8 cellular contexts compared by ENCODE assay signal in the genomic region with DNA sequence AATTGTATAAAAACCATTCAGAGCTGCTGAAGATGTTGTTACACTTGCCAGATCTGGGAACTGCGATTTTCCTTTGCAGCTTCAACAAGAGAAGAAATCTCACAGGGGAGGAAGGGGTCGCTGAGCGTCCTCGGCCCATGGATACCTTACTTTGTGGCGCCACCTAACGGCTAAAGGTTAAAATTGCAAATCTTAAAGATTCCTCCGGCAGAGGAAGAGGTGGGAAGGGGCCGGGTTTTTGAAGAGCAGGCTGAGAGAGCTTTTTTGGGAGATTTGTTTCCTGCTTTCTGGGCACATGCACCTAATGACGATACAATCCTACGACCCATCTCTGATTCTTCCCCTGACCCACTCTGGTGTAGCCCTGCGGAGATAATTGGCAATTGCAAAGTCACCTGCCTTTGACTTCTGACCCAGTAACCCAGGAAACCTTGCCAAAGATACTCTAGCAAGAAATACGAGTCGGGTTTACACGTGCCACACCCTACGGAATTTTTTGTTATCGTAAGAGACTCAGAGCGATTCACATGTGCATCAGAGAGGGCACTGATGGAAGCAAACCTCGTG. TPM values are rescaled to one million over a fixed set of nuclear protein-coding genes. Genes with fewer than 3 reads are reported as not detected.
DNase-seq lines count a peak whose midpoint lies in the region; TF ChIP-seq lines count a peak whose summit lies in the region.

No MANE protein-coding gene starts in this region.

- no peak overlapping the region for H3K4me3 ChIP-seq in fibroblast of the aortic adventitia (ENCODE audit: low read depth, low read length)

- H3K36me3 Mint-ChIP-seq in activated CD4-positive, alpha-beta T cell treated with anti-CD3 and anti-CD28 coated beads, Interleukin-2, amount 10 ng/mL, durations not matched to agents 7 days and 5 days (ENCODE audit: low read depth): no peaks in the 10 kb centered on the region

- intact Hi-C loops in posterior vena cava (cut with DNase I): no loop called here

- no peak overlapping the region for H3K4me3 Mint-ChIP-seq in activated CD4-positive, alpha-beta T cell treated with anti-CD3 and anti-CD28 coated beads, Interleukin-2, amount 10 ng/mL, durations not matched to agents 7 days and 5 days

- peaks cover 14% of the 10 kb centered on the region for H3K27me3 Mint-ChIP-seq in activated CD4-positive, alpha-beta T cell treated with anti-CD3 and anti-CD28 coated beads, Interleukin-2, amount 10 ng/mL, durations not matched to agents 7 days and 5 days

- H3K9me3 Mint-ChIP-seq in activated CD4-positive, alpha-beta T cell treated with anti-CD3 and anti-CD28 coated beads, Interleukin-2, amount 10 ng/mL, durations not matched to agents 7 days and 5 days: no peaks in the 10 kb centered on the region

- H3K4me1 Mint-ChIP-seq in activated CD4-positive, alpha-beta T cell treated with anti-CD3 and anti-CD28 coated beads, Interleukin-2, amount 10 ng/mL, durations not matched to agents 7 days and 5 days: peaks cover 8% of the 10 kb centered on the region

- peak; percentile 10 for DNase-seq in EH (ENCODE audit: low read depth)
- DNase-seq in NCI-H128 (lab: John Stamatoyannopoulos, UW; ENCODE audit: unreplicated experiment): peak; percentile 40
- peak; percentile 48 for DNase-seq in activated CD4-positive, alpha-beta T cell treated with anti-CD3 and anti-CD28 coated beads, Interleukin-2, amount 10 ng/mL, durations not matched to agents 7 days and 5 days
- DNase-seq in fibroblast of the aortic adventitia (ENCODE audit: low read depth): peak; percentile 10
- peak; percentile 43 for DNase-seq in putamen (ENCODE audit: low spot score)
- no peak for DNase-seq in 8988T
- DNase-seq in posterior vena cava (ENCODE audit: low spot score): no peak

- CTCF ChIA-PET in activated CD4-positive, alpha-beta T cell treated with anti-CD3 and anti-CD28 coated beads, Interleukin-2, amount 10 ng/mL, durations not matched to agents 7 days and 5 days (lab: Charles Lee): no interaction called here

- POLR2A ChIA-PET in activated CD4-positive, alpha-beta T cell treated with anti-CD3 and anti-CD28 coated beads, Interleukin-2, amount 10 ng/mL, durations not matched to agents 7 days and 5 days (lab: Charles Lee): no interaction called here

- no peak overlapping the region for H3K27ac ChIP-seq in 22Rv1

- H3K27ac Mint-ChIP-seq in activated CD4-positive, alpha-beta T cell treated with anti-CD3 and anti-CD28 coated beads, Interleukin-2, amount 10 ng/mL, durations not matched to agents 7 days and 5 days: no peak overlapping the region

- TF ChIP-seq CTCF in 22Rv1 (IDR thresholded peaks at IDR 0.05): peak; percentile 83
- TF ChIP-seq CTCF in fibroblast of the aortic adventitia (IDR thresholded peaks at IDR 0.05; ENCODE audit: insufficient read depth, low read length): peak; percentile 52

RNA-seq across cellular contexts. Expression of a gene that starts 55.4 kb away (rescaled TPM):
- total RNA-seq in activated CD4-positive, alpha-beta T cell treated with anti-CD3 and anti-CD28 coated beads, Interleukin-2, amount 10 ng/mL, durations not matched to agents 7 days and 5 days: not detected
- total RNA-seq in fibroblast of the aortic adventitia (ENCODE audit: low replicate concordance) (0.18 TPM in 1 of 2 replicates, not detected in the other), posterior vena cava (1 to 10 TPM; 1.3 to 3.0 TPM)

Comparison
In these comparisons a context has a peak if more than half of its experiments do, and no peak if none do; other contexts are left out.
1. DNase-seq: peak in EH (single experiment), NCI-H128 (single experiment), activated CD4-positive, alpha-beta T cell treated with anti-CD3 and anti-CD28 coated beads, Interleukin-2, amount 10 ng/mL, durations not matched to agents 7 days and 5 days (single experiment), fibroblast of the aortic adventitia (single experiment) and putamen (single experiment); none in 8988T (single experiment) and posterior vena cava (single experiment).